ENCODE assay signal across 1 cellular context in genomic region chr9:37920471-37921167, GRCh38.
TF ChIP-seq lines count a peak whose summit lies in the region.

No MANE protein-coding gene starts in this region.

TF ChIP-seq in WTC11, 78 proteins besides CTCF, POLR2A, EP300 and RAD21 (continued from another document):
- TF ChIP-seq ZBTB43 (CRISPR knock-in tag; IDR thresholded peaks at IDR 0.05) = no peak
- TF ChIP-seq ZNF281 (CRISPR knock-in tag; IDR thresholded peaks at IDR 0.05) = no peak
- TF ChIP-seq ZNF232 (CRISPR knock-in tag; IDR thresholded peaks at IDR 0.05) = no peak
- TF ChIP-seq, protein P1, sequence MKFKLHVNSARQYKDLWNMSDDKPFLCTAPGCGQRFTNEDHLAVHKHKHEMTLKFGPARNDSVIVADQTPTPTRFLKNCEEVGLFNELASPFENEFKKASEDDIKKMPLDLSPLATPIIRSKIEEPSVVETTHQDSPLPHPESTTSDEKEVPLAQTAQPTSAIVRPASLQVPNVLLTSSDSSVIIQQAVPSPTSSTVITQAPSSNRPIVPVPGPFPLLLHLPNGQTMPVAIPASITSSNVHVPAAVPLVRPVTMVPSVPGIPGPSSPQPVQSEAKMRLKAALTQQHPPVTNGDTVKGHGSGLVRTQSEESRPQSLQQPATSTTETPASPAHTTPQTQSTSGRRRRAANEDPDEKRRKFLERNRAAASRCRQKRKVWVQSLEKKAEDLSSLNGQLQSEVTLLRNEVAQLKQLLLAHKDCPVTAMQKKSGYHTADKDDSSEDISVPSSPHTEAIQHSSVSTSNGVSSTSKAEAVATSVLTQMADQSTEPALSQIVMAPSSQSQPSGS (CRISPR knock-in tag; IDR thresholded peaks at IDR 0.05; ENCODE audit: borderline replicate concordance, low read depth) = no peak
- TF ChIP-seq MYBL2 (CRISPR knock-in tag; IDR thresholded peaks at IDR 0.05) = no peak
- TF ChIP-seq MXD4 (CRISPR knock-in tag; IDR thresholded peaks at IDR 0.05; ENCODE audit: borderline replicate concordance) = no peak
- no peak for TF ChIP-seq STAT6 (CRISPR knock-in tag; conservative IDR thresholded peaks at IDR 0.05; ENCODE audit: low read depth)
- TF ChIP-seq, protein P2, sequence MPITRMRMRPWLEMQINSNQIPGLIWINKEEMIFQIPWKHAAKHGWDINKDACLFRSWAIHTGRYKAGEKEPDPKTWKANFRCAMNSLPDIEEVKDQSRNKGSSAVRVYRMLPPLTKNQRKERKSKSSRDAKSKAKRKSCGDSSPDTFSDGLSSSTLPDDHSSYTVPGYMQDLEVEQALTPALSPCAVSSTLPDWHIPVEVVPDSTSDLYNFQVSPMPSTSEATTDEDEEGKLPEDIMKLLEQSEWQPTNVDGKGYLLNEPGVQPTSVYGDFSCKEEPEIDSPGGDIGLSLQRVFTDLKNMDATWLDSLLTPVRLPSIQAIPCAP (CRISPR knock-in tag; IDR thresholded peaks at IDR 0.05) = no peak
- TF ChIP-seq, protein P3, sequence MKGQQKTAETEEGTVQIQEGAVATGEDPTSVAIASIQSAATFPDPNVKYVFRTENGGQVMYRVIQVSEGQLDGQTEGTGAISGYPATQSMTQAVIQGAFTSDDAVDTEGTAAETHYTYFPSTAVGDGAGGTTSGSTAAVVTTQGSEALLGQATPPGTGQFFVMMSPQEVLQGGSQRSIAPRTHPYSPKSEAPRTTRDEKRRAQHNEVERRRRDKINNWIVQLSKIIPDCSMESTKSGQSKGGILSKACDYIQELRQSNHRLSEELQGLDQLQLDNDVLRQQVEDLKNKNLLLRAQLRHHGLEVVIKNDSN (CRISPR knock-in tag; IDR thresholded peaks at IDR 0.05) = peak; percentile 95
- TF ChIP-seq ZNF396 (CRISPR knock-in tag; IDR thresholded peaks at IDR 0.05; ENCODE audit: borderline replicate concordance) = no peak
- TF ChIP-seq ATF1 (CRISPR knock-in tag; IDR thresholded peaks at IDR 0.05) = no peak
- no peak for TF ChIP-seq NR1H2 (CRISPR knock-in tag; IDR thresholded peaks at IDR 0.05)
- peak; percentile 53; the same call in 1 of the 2 replicates for TF ChIP-seq NFYB (CRISPR knock-in tag; conservative IDR thresholded peaks at IDR 0.05; ENCODE audit: low read depth)
- TF ChIP-seq, protein P4, sequence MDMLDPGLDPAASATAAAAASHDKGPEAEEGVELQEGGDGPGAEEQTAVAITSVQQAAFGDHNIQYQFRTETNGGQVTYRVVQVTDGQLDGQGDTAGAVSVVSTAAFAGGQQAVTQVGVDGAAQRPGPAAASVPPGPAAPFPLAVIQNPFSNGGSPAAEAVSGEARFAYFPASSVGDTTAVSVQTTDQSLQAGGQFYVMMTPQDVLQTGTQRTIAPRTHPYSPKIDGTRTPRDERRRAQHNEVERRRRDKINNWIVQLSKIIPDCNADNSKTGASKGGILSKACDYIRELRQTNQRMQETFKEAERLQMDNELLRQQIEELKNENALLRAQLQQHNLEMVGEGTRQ (CRISPR knock-in tag; IDR thresholded peaks at IDR 0.05) = peak; percentile 94
- TF ChIP-seq NR3C1 (CRISPR knock-in tag; conservative IDR thresholded peaks at IDR 0.05; ENCODE audit: low read depth) = no peak
- no peak for TF ChIP-seq ZNF512 (CRISPR knock-in tag; IDR thresholded peaks at IDR 0.05; ENCODE audit: borderline replicate concordance)
TF ChIP-seq in WTC11: peak in this region for 3.
